ENCODE assay signal across 8 cellular contexts in the genomic region with DNA sequence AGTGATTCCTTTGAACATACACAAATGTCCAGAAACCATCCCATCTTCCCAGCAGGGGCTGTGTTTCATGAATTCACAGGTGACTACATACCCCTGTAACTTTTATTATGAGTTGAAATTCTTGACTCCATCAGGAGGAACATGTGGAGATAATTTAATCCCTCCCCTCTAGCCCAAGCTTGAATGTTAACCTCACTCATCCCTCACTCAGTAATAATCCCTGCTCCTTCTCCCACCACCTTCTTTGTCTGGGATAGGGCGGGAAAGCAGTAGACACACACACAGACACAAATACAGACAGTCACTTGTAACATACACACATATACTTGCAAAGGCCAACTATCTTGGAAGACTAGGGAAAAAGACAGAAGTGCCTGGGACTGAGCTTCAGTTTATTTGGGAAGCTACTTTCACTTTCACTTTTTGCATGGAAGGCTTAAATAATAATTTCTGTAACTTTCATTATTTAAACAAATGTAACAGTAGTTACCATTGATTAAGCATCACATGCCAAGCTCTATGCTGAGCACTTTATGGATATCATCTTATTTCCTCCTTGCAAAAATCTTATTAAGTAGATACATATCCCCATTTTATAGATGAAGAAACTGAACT. TPM values are rescaled to one million over a fixed set of nuclear protein-coding genes. Genes with fewer than 3 reads are reported as not detected.
DNase-seq lines count a peak whose midpoint lies in the region; ATAC-seq and TF ChIP-seq lines count a peak whose summit lies in the region.

No MANE protein-coding gene starts in this region.

- H3K36me3 Mint-ChIP-seq in CD4-positive, alpha-beta memory T cell, result no peaks in the 10 kb centered on the region
- peaks cover 8% of the 10 kb centered on the region for H3K36me3 Mint-ChIP-seq in osteocyte (ENCODE audit: unreplicated experiment)

- peaks cover 0 to 4% (median under 1%) of the 10 kb centered on the region in 8 donors for H3K9me3 Mint-ChIP-seq in CD4-positive, alpha-beta memory T cell
- no peaks in the 10 kb centered on the region for H3K9me3 Mint-ChIP-seq in osteocyte (ENCODE audit: unreplicated experiment)

- TF ChIP-seq POLR2A in esophagus squamous epithelium (IDR thresholded peaks at IDR 0.05), result no peak

- peak overlapping the region; percentile 7 to 80 (median 60) for H3K4me3 Mint-ChIP-seq in CD4-positive, alpha-beta memory T cell
- peak overlapping the region; percentile 68 for H3K4me3 Mint-ChIP-seq in osteocyte (ENCODE audit: unreplicated experiment)

- peak overlapping the region in 1 of 7 donors; percentile 45 for H3K27ac Mint-ChIP-seq in CD4-positive, alpha-beta memory T cell
- H3K27ac Mint-ChIP-seq in osteocyte (ENCODE audit: unreplicated experiment), result peak overlapping the region; percentile 80

- peaks cover 12 to 16% (median 14%) of the 10 kb centered on the region in 4 donors for H3K4me1 Mint-ChIP-seq in CD4-positive, alpha-beta memory T cell
- peaks cover 34% of the 10 kb centered on the region for H3K4me1 Mint-ChIP-seq in osteocyte (ENCODE audit: unreplicated experiment)

- ATAC-seq in HG03196 (IDR thresholded peaks at IDR 0.05; ENCODE audit: unreplicated experiment) (no peak), HG03565 (IDR thresholded peaks at IDR 0.05; ENCODE audit: unreplicated experiment) (no peak)
- ATAC-seq in stimulated activated naive CD8-positive, alpha-beta T cell treated with anti-CD3 and anti-CD28 coated beads, Interleukin-15, Interleukin-2, amounts not matched to agents 100 U/mL and 50 U/mL, for 24 hours, result no peak

- H3K27me3 ChIP-seq in CD4-positive, alpha-beta memory T cell (ENCODE audit: insufficient read depth, low read length), result no peaks in the 10 kb centered on the region
- H3K27me3 ChIP-seq in esophagus squamous epithelium, result no peaks in the 10 kb centered on the region
- H3K27me3 ChIP-seq in WERI-Rb-1 (ENCODE audit: insufficient read depth, low read depth, severe bottlenecking), result no peaks in the 10 kb centered on the region

- H3K36me3 ChIP-seq in CD4-positive, alpha-beta memory T cell (ENCODE audit: insufficient read depth, low read length), result no peaks in the 10 kb centered on the region
- peaks cover 0 to 12% (median 0%) of the 10 kb centered on the region in 3 donors for H3K36me3 ChIP-seq in esophagus squamous epithelium
- no peaks in the 10 kb centered on the region for H3K36me3 ChIP-seq in WERI-Rb-1

- intact Hi-C loops in CD4-positive, alpha-beta memory T cell (cut with micrococcal nuclease), result no loop called here
- intact Hi-C loops in esophagus squamous epithelium (cut with DNase I), result no loop called here

- DNase-seq in CD4-positive, alpha-beta memory T cell, result no peak
- DNase-seq in OCI-M1 (lab: John Stamatoyannopoulos, UW) (peak; percentile 61), esophagus squamous epithelium (lab: John Stamatoyannopoulos, UW) (no peak), osteocyte (ENCODE audit: extremely low spot score, unreplicated experiment) (no peak), WERI-Rb-1 (no peak)
- no peak for DNase-seq in stimulated activated naive CD8-positive, alpha-beta T cell treated with anti-CD3 and anti-CD28 coated beads, Interleukin-15, Interleukin-2, amounts not matched to agents 100 U/mL and 50 U/mL, for 24 hours

- peaks cover 13% of the 10 kb centered on the region for H3K4me1 ChIP-seq in CD4-positive, alpha-beta memory T cell (ENCODE audit: insufficient read depth, low read length)
- H3K4me1 ChIP-seq in esophagus squamous epithelium, result peaks cover 11 to 45% (median 12%) of the 10 kb centered on the region in 3 donors

- 20 to 67% methylated on average over 1 of the region's 1 CpG for WGBS in esophagus squamous epithelium, 2 donors

- H3K27ac ChIP-seq in CD4-positive, alpha-beta memory T cell (ENCODE audit: low read depth, low read length), result no peak overlapping the region
- H3K27ac ChIP-seq in esophagus squamous epithelium, result peak overlapping the region; percentile 30 to 62 (median 38)
- no peak overlapping the region for H3K27ac ChIP-seq in WERI-Rb-1

- no peak for TF ChIP-seq CTCF in esophagus squamous epithelium (IDR thresholded peaks at IDR 0.05)
- no peak for TF ChIP-seq CTCF in osteocyte (IDR thresholded peaks at IDR 0.05)
- no peak for TF ChIP-seq CTCF in WERI-Rb-1 (IDR thresholded peaks at IDR 0.05; ENCODE audit: low read depth, low read length)

- H3K9me3 ChIP-seq in CD4-positive, alpha-beta memory T cell (ENCODE audit: control insufficient read depth in 1 of 2, low read length in 2 of 2), result no peaks in the 10 kb centered on the region
- H3K9me3 ChIP-seq in esophagus squamous epithelium (no peaks in the 10 kb centered on the region), WERI-Rb-1 (ENCODE audit: severe bottlenecking) (no peaks in the 10 kb centered on the region)

- H3K4me3 ChIP-seq in CD4-positive, alpha-beta memory T cell (ENCODE audit: low read length in 2 of 2), result no peak overlapping the region
- H3K4me3 ChIP-seq in esophagus squamous epithelium (peak overlapping the region; percentile 15 to 60 (median 30)), WERI-Rb-1 (ENCODE audit: low read depth, low read length) (no peak overlapping the region)

- H3K27me3 Mint-ChIP-seq in CD4-positive, alpha-beta memory T cell, result peaks cover 2 to 3% of the 10 kb centered on the region in 2 donors
- H3K27me3 Mint-ChIP-seq in osteocyte (ENCODE audit: unreplicated experiment), result no peaks in the 10 kb centered on the region

- CTCF ChIA-PET in CD4-positive, alpha-beta memory T cell (lab: Charles Lee; ENCODE audit: partially characterized antibody), result no interaction called here

- POLR2A ChIA-PET in CD4-positive, alpha-beta memory T cell (lab: Charles Lee; ENCODE audit: partially characterized antibody), result no interaction called here

RNA-seq across cellular contexts. Expression of a gene that starts 7.3 kb away (rescaled TPM):
- total RNA-seq in CD4-positive, alpha-beta memory T cell, result 1 to 10 TPM; 2.6 to 3.0 TPM
- polyA plus RNA-seq in CD4-positive, alpha-beta memory T cell, result under 1 TPM in 1 of 2 donors, not detected in 1; 0.79 TPM
- total RNA-seq in esophagus squamous epithelium, result 10 to 100 TPM in 3 of 4 donors, 1 to 10 TPM in 1; 5.5 to 42.7 (median 20.1) TPM
- 20.5 and 21.3 TPM in 2 replicates for total RNA-seq in osteocyte

Comparison
In these comparisons a context has a peak if more than half of its experiments do, and no peak if none do; other contexts are left out.
1. H3K27ac ChIP-seq: peak in esophagus squamous epithelium (4 of 4); none in CD4-positive, alpha-beta memory T cell (single experiment) and WERI-Rb-1 (single experiment).
2. H3K4me3 ChIP-seq: peak in esophagus squamous epithelium (4 of 4); none in CD4-positive, alpha-beta memory T cell (0 of 2) and WERI-Rb-1 (single experiment).